8 cellular contexts compared by ENCODE assay signal in genomic region chr18:46917108-46917807, GRCh38. TPM values are rescaled to one million over a fixed set of nuclear protein-coding genes. Genes with fewer than 3 reads are reported as not detected.
A peak's percentile ranks its signal among the peaks of the same experiment; 100 is the strongest.
DNase-seq lines count a peak whose midpoint lies in the region; ATAC-seq and TF ChIP-seq lines count a peak whose summit lies in the region.

A gene with protein sequence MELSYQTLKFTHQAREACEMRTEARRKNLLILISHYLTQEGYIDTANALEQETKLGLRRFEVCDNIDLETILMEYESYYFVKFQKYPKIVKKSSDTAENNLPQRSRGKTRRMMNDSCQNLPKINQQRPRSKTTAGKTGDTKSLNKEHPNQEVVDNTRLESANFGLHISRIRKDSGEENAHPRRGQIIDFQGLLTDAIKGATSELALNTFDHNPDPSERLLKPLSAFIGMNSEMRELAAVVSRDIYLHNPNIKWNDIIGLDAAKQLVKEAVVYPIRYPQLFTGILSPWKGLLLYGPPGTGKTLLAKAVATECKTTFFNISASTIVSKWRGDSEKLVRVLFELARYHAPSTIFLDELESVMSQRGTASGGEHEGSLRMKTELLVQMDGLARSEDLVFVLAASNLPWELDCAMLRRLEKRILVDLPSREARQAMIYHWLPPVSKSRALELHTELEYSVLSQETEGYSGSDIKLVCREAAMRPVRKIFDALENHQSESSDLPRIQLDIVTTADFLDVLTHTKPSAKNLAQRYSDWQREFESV (plus strand): TSS chr18:46917602. CDS start chr18:46946873, 29,271 bp downstream.
TSS of gene PIAS2 (minus strand) at chr18:46917507. CDS start at chr18:46917345, 162 bp downstream.

- H3K4me1 ChIP-seq in KMS-11 (ENCODE audit: low read depth, poor library complexity, severe bottlenecking) (peaks cover 26% of the 10 kb centered on the region), RWPE2 (ENCODE audit: insufficient read depth, poor library complexity, severe bottlenecking) (peaks cover 16% of the 10 kb centered on the region), neuronal stem cell (ENCODE audit: control insufficient read depth in 2 of 2, insufficient read depth in 1 of 2, low read depth in 1 of 2, low read length in 2 of 2) (peaks cover 9 to 10% of the 10 kb centered on the region in 2 donors), subcutaneous abdominal adipose tissue (ENCODE audit: control insufficient read depth in 5 of 5, insufficient read depth in 5 of 5, low read length in 5 of 5) (peaks cover 0 to 29% (median 26%) of the 10 kb centered on the region in 5 donors)

- no peak within 1 kb of the TSS for H2AK5ac ChIP-seq in neuronal stem cell (ENCODE audit: low read depth, low read length)

- H3K36me3 ChIP-seq in KMS-11 (ENCODE audit: insufficient read depth) (no peaks in the 10 kb centered on the region), RWPE2 (ENCODE audit: low read depth) (0 out of 2 replicates have a peak, but pooled peaks cover under 1% of the 10 kb centered on the region), neuronal stem cell (replicated peaks in 1 of 2; ENCODE audit: control insufficient read depth in 2 of 2, insufficient read depth in 2 of 2, low read length in 2 of 2) (no peaks in the 10 kb centered on the region), subcutaneous abdominal adipose tissue (ENCODE audit: control insufficient read depth in 5 of 5, insufficient read depth in 5 of 5, low read length in 5 of 5) (no peaks in the 10 kb centered on the region)

- no peak within 1 kb of the TSS for H4K91ac ChIP-seq in neuronal stem cell (ENCODE audit: low read depth, low read length, poor library complexity)

- no peaks in the 10 kb centered on the region for H4K20me1 ChIP-seq in KMS-11 (ENCODE audit: insufficient read depth)

- no peak within 1 kb of the TSS for H4K8ac ChIP-seq in neuronal stem cell (ENCODE audit: low read depth, low read length)

- H3K27ac ChIP-seq in KMS-11: peak within 1 kb of the TSS; percentile 82
- peak within 1 kb of the TSS; percentile 61 for H3K27ac ChIP-seq in RWPE2 (ENCODE audit: poor library complexity, severe bottlenecking)
- no peak within 1 kb of the TSS for H3K27ac ChIP-seq in neuronal stem cell (replicated peaks; ENCODE audit: low read length)
- H3K27ac ChIP-seq in subcutaneous abdominal adipose tissue (ENCODE audit: low read depth, low read length): peak within 1 kb of the TSS; percentile 68

- no peak within 1 kb of the TSS for H3K4ac ChIP-seq in neuronal stem cell (ENCODE audit: low read length)

- peaks cover 46% of the 10 kb centered on the region for H3K79me2 ChIP-seq in KMS-11 (ENCODE audit: insufficient read depth, low read depth)

- H2BK12ac ChIP-seq in neuronal stem cell (ENCODE audit: low read length): no peak within 1 kb of the TSS

- DNase-seq in Daoy (ENCODE audit: low read depth) (peak; percentile 81), RWPE2 (ENCODE audit: low spot score) (peak; percentile 56), foreskin melanocyte (peak; percentile 47), neuronal stem cell (ENCODE audit: low spot score) (peak; percentile 73)
- peak; percentile 47 for DNase-seq in activated gamma-delta T cell treated with anti-CD3 and anti-CD28 coated beads, Interleukin-2, amount 50 U/mL, for 16 hours (ENCODE audit: low read depth)

- H3K27me3 ChIP-seq in KMS-11 (ENCODE audit: insufficient read depth, low read depth) (no peaks in the 10 kb centered on the region), RWPE2 (ENCODE audit: insufficient read depth, poor library complexity, severe bottlenecking) (no peaks in the 10 kb centered on the region), neuronal stem cell (ENCODE audit: control insufficient read depth in 3 of 3, insufficient read depth in 3 of 3, low read depth in 1 of 3, low read length in 3 of 3) (no peaks in the 10 kb centered on the region), subcutaneous abdominal adipose tissue (ENCODE audit: control insufficient read depth in 5 of 5, insufficient read depth in 4 of 5, low read length in 5 of 5) (no peaks in the 10 kb centered on the region)

- no peak within 1 kb of the TSS for H2BK120ac ChIP-seq in neuronal stem cell (ENCODE audit: low read depth, low read length)

- no peak for TF ChIP-seq CTCF in KMS-11 (conservative IDR thresholded peaks at IDR 0.05; ENCODE audit: low read depth, low read length)
- no peak for TF ChIP-seq CTCF in RWPE2 (IDR thresholded peaks at IDR 0.05; ENCODE audit: poor library complexity, severe bottlenecking)

- peak within 1 kb of the TSS; percentile 98 for H3K23ac ChIP-seq in neuronal stem cell (ENCODE audit: low read depth, low read length, poor library complexity)

- no CpG with 5 or more reads among the region's 107 CpGs for WGBS in neuronal stem cell (ENCODE audit: extremely low coverage in 2 of 2, insufficient read length in 2 of 2, insufficient replicate concordance in 1 of 2), 2 donors

- H3K9ac ChIP-seq in KMS-11 (peak within 1 kb of the TSS; percentile 93), neuronal stem cell (ENCODE audit: low read depth, low read length, poor library complexity) (peak within 1 kb of the TSS; percentile 95), subcutaneous abdominal adipose tissue (ENCODE audit: low read length in 5 of 5) (peak within 1 kb of the TSS; percentile 82 to 92 (median 87))

- H3K4me3 ChIP-seq in KMS-11 (IDR thresholded peaks at IDR 0.05; ENCODE audit: insufficient read depth, low read depth, low read length): no peak within 1 kb of the TSS
- peak within 1 kb of the TSS; percentile 82 for H3K4me3 ChIP-seq in RWPE2 (ENCODE audit: severe bottlenecking)
- H3K4me3 ChIP-seq in neuronal stem cell (ENCODE audit: low read length in 2 of 2): peak within 1 kb of the TSS; percentile 90 to 98
- peak within 1 kb of the TSS; percentile 77 to 95 (median 89) for H3K4me3 ChIP-seq in subcutaneous abdominal adipose tissue (ENCODE audit: low read depth in 1 of 5, low read length in 5 of 5)

- H2BK15ac ChIP-seq in neuronal stem cell (ENCODE audit: low read length): no peak within 1 kb of the TSS

- no peaks in the 10 kb centered on the region for H3K9me3 ChIP-seq in RWPE2 (ENCODE audit: severe bottlenecking)
- H3K9me3 ChIP-seq in neuronal stem cell (replicated peaks in 1 of 2; ENCODE audit: control insufficient read depth in 2 of 2, insufficient read depth in 1 of 2, low read depth in 1 of 2, low read length in 2 of 2): no peaks in the 10 kb centered on the region
- H3K9me3 ChIP-seq in subcutaneous abdominal adipose tissue (ENCODE audit: control insufficient read depth in 5 of 5, low read length in 5 of 5): no peaks in the 10 kb centered on the region

- peak within 1 kb of the TSS; percentile 89 for H2AFZ ChIP-seq in KMS-11 (ENCODE audit: low read depth)
- peak within 1 kb of the TSS; percentile 98 for H2AFZ ChIP-seq in neuronal stem cell (ENCODE audit: low read length)

- peak within 1 kb of the TSS; percentile 93 for H3K4me2 ChIP-seq in KMS-11
- peak within 1 kb of the TSS; percentile 81 for H3K4me2 ChIP-seq in neuronal stem cell (ENCODE audit: insufficient read depth, low read length, poor library complexity, severe bottlenecking)

- H3K79me1 ChIP-seq in neuronal stem cell (ENCODE audit: low read depth, low read length): peaks cover 3% of the 10 kb centered on the region

- ATAC-seq in GM21723 (IDR thresholded peaks at IDR 0.05; ENCODE audit: unreplicated experiment) (peak; percentile 80), RWPE2 (ENCODE audit: low read depth) (peak; percentile 78)

- H3K18ac ChIP-seq in neuronal stem cell (ENCODE audit: low read length): peak within 1 kb of the TSS; percentile 98

- H3K14ac ChIP-seq in neuronal stem cell (ENCODE audit: low read length): no peak within 1 kb of the TSS

- H2BK5ac ChIP-seq in neuronal stem cell (ENCODE audit: low read length): peak within 1 kb of the TSS; percentile 85

RNA-seq across cellular contexts. Expression of the first gene that starts in this region (rescaled TPM):
- total RNA-seq in Daoy (2014; rRNA removed; shearing (Covaris generic)): 0.98 and 3.7 TPM in 2 replicates
- polyA plus RNA-seq in neuronal stem cell (2013, experiment 1 of 2): 33.0 TPM
- polyA plus RNA-seq in neuronal stem cell (2013, experiment 2 of 2): 34.7 TPM

RNA-seq across cellular contexts. Expression of gene PIAS2, which starts in this region (rescaled TPM):
- total RNA-seq in Daoy (2014; rRNA removed; shearing (Covaris generic)): 15.8 and 17.6 TPM in 2 replicates
- 24.1 TPM for polyA plus RNA-seq in neuronal stem cell (2013, experiment 1 of 2)
- 26.2 TPM for polyA plus RNA-seq in neuronal stem cell (2013, experiment 2 of 2)
